In genomic region chr15:66748320-66748779, GRCh38 we compare ENCODE assay signal across 14 cellular contexts. TPM values are rescaled to one million over a fixed set of nuclear protein-coding genes. Genes with fewer than 3 reads are reported as not detected.
A peak's percentile ranks its signal among the peaks of the same experiment; 100 is the strongest.
DNase-seq lines count a peak whose midpoint lies in the region; ATAC-seq and TF ChIP-seq lines count a peak whose summit lies in the region.
"Had no signal": no experiment of that assay in that cellular context is flagged by ENCODE, and none has a peak within 500 bp of the region (broad histone marks: within the 10 kb centered on the region; RNA-seq: fewer than 3 reads in every experiment).

No MANE protein-coding gene starts in this region.

- no peak overlapping the region for H3K4me3 ChIP-seq in right cardiac atrium (ENCODE audit: low read length)
- no peak overlapping the region for H3K4me3 ChIP-seq in heart left ventricle
- no peak overlapping the region for H3K4me3 ChIP-seq in left lung
- H3K4me3 ChIP-seq: gastrocnemius medialis, SJCRH30 had no signal

- no peak for TF ChIP-seq POLR2A in heart left ventricle (IDR thresholded peaks at IDR 0.05)

- peak overlapping the region; percentile 41 for H3K27ac ChIP-seq in right cardiac atrium (ENCODE audit: low read length)
- H3K27ac ChIP-seq in heart left ventricle = peak overlapping the region in 5 of 12 donors; percentile 11 to 76 (median 31)
- peak overlapping the region in 1 of 2 donors; percentile 27 for H3K27ac ChIP-seq in left lung
- H3K27ac ChIP-seq: gastrocnemius medialis, KMS-11, SJCRH30 had no signal

- H3K4me1 Mint-ChIP-seq in brain = peaks cover 47% of the 10 kb centered on the region
- H3K4me1 Mint-ChIP-seq: B cell had no signal

- H3K27me3 ChIP-seq in right cardiac atrium (ENCODE audit: control insufficient read depth, insufficient read depth) (no peaks in the 10 kb centered on the region), heart left ventricle (no peaks in the 10 kb centered on the region), left lung (no peaks in the 10 kb centered on the region)
- H3K27me3 ChIP-seq: gastrocnemius medialis, SJCRH30 had no signal

- peak overlapping the region in 3 of 5 experiments; percentile 69 to 86 (median 80) for H3K27ac Mint-ChIP-seq in brain
- H3K27ac Mint-ChIP-seq: activated CD4-positive, alpha-beta memory T cell treated with anti-CD3 and anti-CD28 coated beads for 36 hours; B cell had no signal

- H3K4me3 Mint-ChIP-seq in brain = peak overlapping the region in 1 of 5 experiments; percentile 28
- H3K4me3 Mint-ChIP-seq: activated CD4-positive, alpha-beta memory T cell treated with anti-CD3 and anti-CD28 coated beads for 36 hours; B cell had no signal

- no peaks in the 10 kb centered on the region for H3K36me3 Mint-ChIP-seq in brain
- H3K36me3 Mint-ChIP-seq: activated CD4-positive, alpha-beta memory T cell treated with anti-CD3 and anti-CD28 coated beads for 36 hours had no signal

- H3K36me3 ChIP-seq in heart left ventricle = peaks cover 0 to 3% (median 0%) of the 10 kb centered on the region in 9 donors
- H3K36me3 ChIP-seq in left lung = no peaks in the 10 kb centered on the region
- H3K36me3 ChIP-seq: gastrocnemius medialis, SJCRH30 had no signal

- no peaks in the 10 kb centered on the region for H3K27me3 Mint-ChIP-seq in brain
- H3K27me3 Mint-ChIP-seq: activated CD4-positive, alpha-beta memory T cell treated with anti-CD3 and anti-CD28 coated beads for 36 hours; B cell had no signal

- intact Hi-C loops in right cardiac atrium (cut with DNase I) = no loop called here
- intact Hi-C loops in heart left ventricle (cut with DNase I) = loop anchor here in 1 of 10 donors (5.0 kb wide), 1 partner anchor 36 kb away; no protein-coding TSS in a partner anchor
- intact Hi-C loops in left lung (cut with DNase I) = no loop called here

- H3K9me3 ChIP-seq in right cardiac atrium (ENCODE audit: control insufficient read depth, low read length) = no peaks in the 10 kb centered on the region
- no peaks in the 10 kb centered on the region for H3K9me3 ChIP-seq in heart left ventricle
- H3K9me3 ChIP-seq in left lung = no peaks in the 10 kb centered on the region
- H3K9me3 ChIP-seq: gastrocnemius medialis, SJCRH30 had no signal

- ATAC-seq in right cardiac atrium (no peak), heart left ventricle (no peak), left lung (peak; percentile 34)
- ATAC-seq: gastrocnemius medialis had no signal

- TF ChIP-seq CTCF in heart left ventricle (IDR thresholded peaks at IDR 0.05) (no peak), brain (conservative IDR thresholded peaks at IDR 0.05) (no peak), left lung (IDR thresholded peaks at IDR 0.05) (no peak)

- H3K4me1 ChIP-seq in right cardiac atrium (ENCODE audit: control insufficient read depth, insufficient read depth, low read length) = peaks cover 66% of the 10 kb centered on the region
- peaks cover 0 to 100% (median 84%) of the 10 kb centered on the region in 12 donors for H3K4me1 ChIP-seq in heart left ventricle
- H3K4me1 ChIP-seq in left lung = peaks cover 29 to 78% of the 10 kb centered on the region in 2 donors

- 25% methylated on average over 7 of the region's 7 CpGs for WGBS in right cardiac atrium
- WGBS in heart left ventricle, 4 donors = 33 to 49% (median 36%) methylated on average over 7 of the region's 7 CpGs

- DNase-seq in right cardiac atrium = no peak
- DNase-seq in heart left ventricle = no peak
- DNase-seq in left lung = peak in 1 of 2 donors; percentile 10
- no peak for DNase-seq in NCI-H1436 (lab: John Stamatoyannopoulos, UW)
- DNase-seq in GM19240 (ENCODE audit: insufficient read length, low spot score) = no peak
- DNase-seq in stimulated activated CD4-positive, alpha-beta T cell treated with anti-CD3 and anti-CD28 coated beads, Interleukin-2, amount 100 ng/mL, for 48 hours = no peak
- DNase-seq in T-helper 1 cell = no peak
- DNase-seq: activated CD4-positive, alpha-beta memory T cell treated with anti-CD3 and anti-CD28 coated beads for 36 hours; gastrocnemius medialis; NCI-H2227 treated with DMSO at 0.1 percent for 48 hours; SJCRH30 had no signal

- H3K9me3 Mint-ChIP-seq in brain = no peaks in the 10 kb centered on the region
- H3K9me3 Mint-ChIP-seq: activated CD4-positive, alpha-beta memory T cell treated with anti-CD3 and anti-CD28 coated beads for 36 hours had no signal

RNA-seq across cellular contexts. Expression of gene SMAD6, which starts 46.3 kb away (rescaled TPM):
- total RNA-seq in right cardiac atrium (10 to 100 TPM; 54.5 to 68.8 (median 63.2) TPM), heart left ventricle (10 to 100 TPM; 14.4 to 65.9 (median 20.8) TPM), left lung (100 to 1,000 TPM in 1 of 2 donors, 10 to 100 TPM in 1; 84.9 to 110 TPM)
- polyA plus RNA-seq in right cardiac atrium (31.6 TPM), heart left ventricle (10 to 100 TPM; 10.4 to 19.0 TPM), brain (ENCODE audit: insufficient read depth, low read depth, low replicate concordance) (2.3 TPM)
